Comparison of ENCODE assay signal across 23 cellular contexts in the genomic region with DNA sequence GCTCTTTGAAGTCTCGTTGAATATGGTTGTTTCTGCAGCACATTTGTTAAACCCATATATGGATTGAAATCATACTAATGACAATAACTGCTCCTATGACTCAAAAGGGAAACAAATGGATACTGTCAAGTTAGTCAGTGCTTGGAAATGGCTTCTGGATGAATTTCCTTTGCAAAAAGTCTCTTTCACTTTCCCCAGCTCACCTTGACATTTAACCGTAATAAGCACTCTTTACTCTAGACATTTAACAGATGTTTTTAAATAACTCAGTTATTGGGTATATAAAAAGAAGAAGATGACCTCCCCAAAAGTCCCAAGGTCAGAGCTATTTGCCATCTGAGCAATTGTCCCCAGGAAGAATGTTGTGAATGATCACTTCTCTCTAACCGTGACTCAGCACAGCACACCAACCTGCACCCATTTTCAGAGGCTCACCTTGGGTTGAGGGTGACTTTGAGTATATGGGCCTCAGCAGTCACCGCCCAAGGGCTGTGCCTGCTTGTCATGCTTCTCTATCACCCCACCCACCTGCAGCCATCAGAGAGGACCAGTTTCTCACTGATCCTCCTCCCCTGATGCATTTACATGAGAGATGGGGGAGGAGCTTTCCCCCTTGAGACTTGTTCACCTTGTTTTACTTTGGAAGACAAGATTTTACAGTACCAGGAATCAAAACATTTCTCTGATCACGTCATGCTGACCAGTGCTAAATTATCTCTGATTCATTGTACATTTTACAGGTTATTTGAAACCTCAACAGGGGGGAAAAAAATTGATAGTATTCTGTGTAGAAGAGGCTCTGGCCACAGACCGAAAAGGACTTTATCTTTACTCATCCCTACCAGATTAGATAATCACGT.
DNase-seq lines count a peak whose midpoint lies in the region; ATAC-seq, FAIRE-seq and TF ChIP-seq lines count a peak whose summit lies in the region.
"Had no signal": no experiment of that assay in that cellular context is flagged by ENCODE, and none has a peak within 500 bp of the region (broad histone marks: within the 10 kb centered on the region; RNA-seq: fewer than 3 reads in every experiment).

No MANE protein-coding gene starts in this region.

- POLR2A ChIA-PET in HepG2 (lab: Yijun Ruan, JAX), result no interaction called here

- H3K27me3 Mint-ChIP-seq in chondrocyte (ENCODE audit: low read depth), result no peaks in the 10 kb centered on the region
- H3K27me3 Mint-ChIP-seq: brain; dendritic cell treated with granulocyte-macrophage colony-stimulating factor and Interleukin-4, amounts not matched to agents 40 ng/mL and 50 ng/mL, for 4 days had no signal

- H3K4me3 ChIP-seq in skeletal muscle satellite cell (ENCODE audit: low read length) (no peak overlapping the region), WERI-Rb-1 (ENCODE audit: low read depth, low read length) (no peak overlapping the region), HepG2 (replicated peaks in 1 of 3; ENCODE audit: insufficient read depth in 1 of 3, low read depth in 2 of 3, low read length in 3 of 3) (no peak overlapping the region)
- H3K4me3 ChIP-seq: esophagus muscularis mucosa, skin epidermis, uterus had no signal

- H3K9ac ChIP-seq in skeletal muscle satellite cell (ENCODE audit: low read depth, low read length), result peak overlapping the region; percentile 25
- H3K9ac ChIP-seq in HepG2 (ENCODE audit: insufficient read depth, low read depth, low read length), result no peak overlapping the region

- no peak overlapping the region for H2AFZ ChIP-seq in HepG2 (ENCODE audit: low read length)

- CTCF ChIA-PET in HepG2 (lab: Yijun Ruan, JAX; ENCODE audit: low intra/inter-chr PET ratio, low total read pairs), result no interaction called here

- intact Hi-C loops in HepG2 (cut with micrococcal nuclease; ENCODE audit: unreplicated experiment), result no loop called here

- DNase-seq in H54 (ENCODE audit: insufficient read length, low spot score) (no peak), chondrocyte (ENCODE audit: low spot score) (no peak), WERI-Rb-1 (no peak), HepG2 (ENCODE audit: low spot score) (no peak)
- DNase-seq: activated CD8-positive, alpha-beta T cell treated with anti-CD3 and anti-CD28 coated beads, Interleukin-2, amount 10 ng/mL, durations not matched to agents 7 days and 5 days; activated T-cell treated with anti-CD3 and anti-CD28 coated beads, Interleukin-2, amount 50 U/mL, for 48 hours; BE2C; islet precursor cell; Karpas-422; natural killer cell; NCI-H1105; NCI-H524 treated with DMSO at 0.1 percent for 48 hours; stimulated activated CD4-positive, alpha-beta T cell treated with anti-CD3 and anti-CD28 coated beads, Interleukin-2, amount 100 ng/mL, for 48 hours; uterus had no signal

- H3K27ac Mint-ChIP-seq in chondrocyte (ENCODE audit: unreplicated experiment), result no peak overlapping the region
- H3K27ac Mint-ChIP-seq: activated CD8-positive, alpha-beta T cell treated with anti-CD3 and anti-CD28 coated beads, Interleukin-2, amount 10 ng/mL, durations not matched to agents 7 days and 5 days; activated naive CD4-positive, alpha-beta T cell treated with anti-CD3 and anti-CD28 coated beads, Interleukin-2, amount 50 U/mL, for 72 hours; brain; dendritic cell treated with granulocyte-macrophage colony-stimulating factor and Interleukin-4, amounts not matched to agents 40 ng/mL and 50 ng/mL, for 4 days; natural killer cell had no signal

- H4K20me1 ChIP-seq in HepG2 (ENCODE audit: insufficient read depth, low read length), result no peaks in the 10 kb centered on the region

- TF ChIP-seq CTCF in chondrocyte (IDR thresholded peaks at IDR 0.05), result no peak
- no peak for TF ChIP-seq CTCF in WERI-Rb-1 (IDR thresholded peaks at IDR 0.05; ENCODE audit: low read depth, low read length)
- no peak for TF ChIP-seq CTCF in HepG2 (CRISPR knock-in tag; IDR thresholded peaks at IDR 0.05)

- FAIRE-seq in H54 (lab: Jason Lieb, UNC) (peak; percentile 27), HepG2 (lab: Jason Lieb, UNC) (no peak)

- peaks cover 26% of the 10 kb centered on the region for H3K4me1 Mint-ChIP-seq in chondrocyte (ENCODE audit: low read depth)
- H3K4me1 Mint-ChIP-seq: natural killer cell had no signal

- H3K36me3 ChIP-seq in skeletal muscle satellite cell (ENCODE audit: insufficient read depth, low read length) (no peaks in the 10 kb centered on the region), WERI-Rb-1 (no peaks in the 10 kb centered on the region), HepG2 (replicated peaks in 1 of 2; ENCODE audit: control insufficient read depth in 1 of 2, insufficient read depth in 2 of 2, low read length in 2 of 2) (no peaks in the 10 kb centered on the region)
- H3K36me3 ChIP-seq: BE2C, esophagus muscularis mucosa, uterus had no signal

- peaks cover 4% of the 10 kb centered on the region for H3K9me3 Mint-ChIP-seq in chondrocyte (ENCODE audit: low read depth)
- H3K9me3 Mint-ChIP-seq: brain; dendritic cell treated with granulocyte-macrophage colony-stimulating factor and Interleukin-4, amounts not matched to agents 40 ng/mL and 50 ng/mL, for 4 days; natural killer cell had no signal

- ATAC-seq in SK-N-SH treated with all-trans-retinoic acid at 6 μM for 48 hours, result peak; percentile 26
- peak; percentile 64 for ATAC-seq in esophagus mucosa
- no peak for ATAC-seq in HepG2
- ATAC-seq: activated CD8-positive, alpha-beta T cell treated with anti-CD3 and anti-CD28 coated beads, Interleukin-2, amount 10 ng/mL, durations not matched to agents 7 days and 5 days; activated naive CD4-positive, alpha-beta T cell treated with anti-CD3 and anti-CD28 coated beads, Interleukin-2, amount 50 U/mL, for 72 hours; HCT116; natural killer cell had no signal

- H3K27ac ChIP-seq in WERI-Rb-1 (no peak overlapping the region), HepG2 (ENCODE audit: extremely low read length, insufficient read depth, low read length) (no peak overlapping the region)
- H3K27ac ChIP-seq: esophagus muscularis mucosa, skin epidermis, uterus had no signal

- no TSS peak for BruUV-seq in HepG2 (replicated peaks; lab: Mats Ljungman, UMichigan)

- no peak for TF ChIP-seq RAD21 in HepG2 (CRISPR knock-in tag; IDR thresholded peaks at IDR 0.05)

- H3K4me1 ChIP-seq in skeletal muscle satellite cell (ENCODE audit: control insufficient read depth, insufficient read depth, low read length) (peaks cover 68% of the 10 kb centered on the region), HepG2 (ENCODE audit: insufficient read depth, low read length) (no peaks in the 10 kb centered on the region)
- H3K4me1 ChIP-seq: BE2C, uterus had no signal

- TF ChIP-seq POLR2A in H54 (IDR thresholded peaks at IDR 0.05; ENCODE audit: low read depth, low read length) (no peak), HepG2 (IDR thresholded peaks at IDR 0.05; ENCODE audit: insufficient read depth in 1 of 2, low read depth in 2 of 2, low read length in 2 of 2) (no peak)

- in situ Hi-C loops in HepG2 (cut with HindIII; ENCODE audit: extremely low pct_ligation_motif_present, low pct_unique_long_range_greater_than_20kb), result no loop called here

- H3K27me3 ChIP-seq in skeletal muscle satellite cell (ENCODE audit: control insufficient read depth, insufficient read depth, low read length) (no peaks in the 10 kb centered on the region), WERI-Rb-1 (ENCODE audit: insufficient read depth, low read depth, severe bottlenecking) (no peaks in the 10 kb centered on the region), HepG2 (ENCODE audit: control insufficient read depth in 1 of 2, insufficient read depth in 2 of 2, low read length in 2 of 2) (no peaks in the 10 kb centered on the region)
- H3K27me3 ChIP-seq: BE2C, esophagus muscularis mucosa, uterus had no signal

- no peaks in the 10 kb centered on the region for H3K36me3 Mint-ChIP-seq in chondrocyte (ENCODE audit: low read depth)
- H3K36me3 Mint-ChIP-seq: activated naive CD4-positive, alpha-beta T cell treated with anti-CD3 and anti-CD28 coated beads, Interleukin-2, amount 50 U/mL, for 72 hours; brain; natural killer cell had no signal

- 30% methylated on average over 7 of the region's 7 CpGs for WGBS in HepG2 (ENCODE audit: low lambda C conversion rate)

- H3K4me3 Mint-ChIP-seq in chondrocyte (ENCODE audit: unreplicated experiment), result no peak overlapping the region
- H3K4me3 Mint-ChIP-seq: activated CD8-positive, alpha-beta T cell treated with anti-CD3 and anti-CD28 coated beads, Interleukin-2, amount 10 ng/mL, durations not matched to agents 7 days and 5 days; brain; dendritic cell treated with granulocyte-macrophage colony-stimulating factor and Interleukin-4, amounts not matched to agents 40 ng/mL and 50 ng/mL, for 4 days; natural killer cell had no signal

- H3K4me2 ChIP-seq in skeletal muscle satellite cell (ENCODE audit: low read length), result peak overlapping the region; percentile 33
- H3K4me2 ChIP-seq in HepG2 (ENCODE audit: low read depth, low read length), result no peak overlapping the region

- H3K9me3 ChIP-seq in skeletal muscle satellite cell (replicated peaks; ENCODE audit: low read length), result no peaks in the 10 kb centered on the region
- no peaks in the 10 kb centered on the region for H3K9me3 ChIP-seq in WERI-Rb-1 (ENCODE audit: severe bottlenecking)
- H3K9me3 ChIP-seq in HepG2 (ENCODE audit: low read length), result no peaks in the 10 kb centered on the region
- H3K9me3 ChIP-seq: BE2C, esophagus muscularis mucosa, uterus had no signal

- TF ChIP-seq EP300 in HepG2 (IDR thresholded peaks at IDR 0.05; ENCODE audit: low read depth in 2 of 2, low read length in 2 of 2) (no peak), HepG2 (CRISPR knock-in tag; IDR thresholded peaks at IDR 0.05; ENCODE audit: borderline replicate concordance) (no peak)

- H3K79me2 ChIP-seq in HepG2 (ENCODE audit: insufficient read depth, low read length), result no peaks in the 10 kb centered on the region

TF ChIP-seq in SK-N-SH treated with all-trans-retinoic acid at 6 μM for 48 hours, 23 proteins besides CTCF, POLR2A, EP300 and RAD21 (continues in another document):
- TF ChIP-seq RARB (CRISPR knock-in tag; IDR thresholded peaks at IDR 0.05) (peak; percentile 18; the same call in 1 of the 2 replicates), ZFP30 (CRISPR knock-in tag; IDR thresholded peaks at IDR 0.05) (no peak)

TF ChIP-seq in HepG2, 621 proteins besides CTCF, POLR2A, EP300 and RAD21 (continues in another document):
- TF ChIP-seq, protein P1, sequence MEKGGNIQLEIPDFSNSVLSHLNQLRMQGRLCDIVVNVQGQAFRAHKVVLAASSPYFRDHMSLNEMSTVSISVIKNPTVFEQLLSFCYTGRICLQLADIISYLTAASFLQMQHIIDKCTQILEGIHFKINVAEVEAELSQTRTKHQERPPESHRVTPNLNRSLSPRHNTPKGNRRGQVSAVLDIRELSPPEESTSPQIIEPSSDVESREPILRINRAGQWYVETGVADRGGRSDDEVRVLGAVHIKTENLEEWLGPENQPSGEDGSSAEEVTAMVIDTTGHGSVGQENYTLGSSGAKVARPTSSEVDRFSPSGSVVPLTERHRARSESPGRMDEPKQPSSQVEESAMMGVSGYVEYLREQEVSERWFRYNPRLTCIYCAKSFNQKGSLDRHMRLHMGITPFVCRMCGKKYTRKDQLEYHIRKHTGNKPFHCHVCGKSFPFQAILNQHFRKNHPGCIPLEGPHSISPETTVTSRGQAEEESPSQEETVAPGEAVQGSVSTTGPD (CRISPR knock-in tag; IDR thresholded peaks at IDR 0.05), result no peak
